ENCODE assay signal across 8 cellular contexts in genomic region chr16:68328151-68328859, GRCh38. TPM values are rescaled to one million over a fixed set of nuclear protein-coding genes. Genes with fewer than 3 reads are reported as not detected.
DNase-seq lines count a peak whose midpoint lies in the region; ATAC-seq and TF ChIP-seq lines count a peak whose summit lies in the region.

No MANE protein-coding gene starts in this region.

- no peaks in the 10 kb centered on the region for H3K9me3 ChIP-seq in naive thymus-derived CD4-positive, alpha-beta T cell (ENCODE audit: control insufficient read depth in 2 of 3, low read length in 3 of 3)

- no peak overlapping the region for H3K4me3 ChIP-seq in BJ (ENCODE audit: low read depth, low read length)
- no peak overlapping the region for H3K4me3 ChIP-seq in naive thymus-derived CD4-positive, alpha-beta T cell (ENCODE audit: low read length)

- DNase-seq in BJ (ENCODE audit: low read depth) = peak; percentile 19
- DNase-seq in GM19240 (ENCODE audit: insufficient read length, low spot score) = peak; percentile 94
- DNase-seq in KBM-7 = peak; percentile 90
- DNase-seq in OCI-M1 (lab: John Stamatoyannopoulos, UW) = peak; percentile 78
- DNase-seq in activated T-cell treated with anti-CD3 and anti-CD28 coated beads for 48 hours (ENCODE audit: low read depth) = peak; percentile 67
- peak; percentile 52 to 81 (median 77) for DNase-seq in naive thymus-derived CD4-positive, alpha-beta T cell
- peak; percentile 67 to 89 for DNase-seq in stimulated activated effector memory CD8-positive, alpha-beta T cell treated with anti-CD3 and anti-CD28 coated beads, Interleukin-12 subunit alpha, Interleukin-12 subunit beta, amount 100 ng/mL, for 72 hours (ENCODE audit: low spot score in 2 of 2)

- peaks cover 16 to 28% (median 19%) of the 10 kb centered on the region in 7 donors for H3K4me1 Mint-ChIP-seq in naive thymus-derived CD4-positive, alpha-beta T cell
- peaks cover 21% of the 10 kb centered on the region for H3K4me1 Mint-ChIP-seq in stimulated activated effector memory CD8-positive, alpha-beta T cell treated with anti-CD3 and anti-CD28 coated beads, Interleukin-12 subunit alpha, Interleukin-12 subunit beta, amount 100 ng/mL, for 72 hours

- H3K4me3 Mint-ChIP-seq in naive thymus-derived CD4-positive, alpha-beta T cell = no peak overlapping the region
- H3K4me3 Mint-ChIP-seq in stimulated activated effector memory CD8-positive, alpha-beta T cell treated with anti-CD3 and anti-CD28 coated beads, Interleukin-12 subunit alpha, Interleukin-12 subunit beta, amount 100 ng/mL, for 72 hours = no peak overlapping the region

- peaks cover 5% of the 10 kb centered on the region for H3K36me3 ChIP-seq in BJ (ENCODE audit: control insufficient read depth, insufficient read depth, low read length)
- H3K36me3 ChIP-seq in naive thymus-derived CD4-positive, alpha-beta T cell (ENCODE audit: control insufficient read depth in 2 of 3, insufficient read depth in 3 of 3, low read length in 3 of 3) = peaks cover 0 to 41% (median 8%) of the 10 kb centered on the region in 3 experiments

- H3K27me3 ChIP-seq in BJ (ENCODE audit: control insufficient read depth, insufficient read depth, low read length) = no peaks in the 10 kb centered on the region
- no peaks in the 10 kb centered on the region for H3K27me3 ChIP-seq in naive thymus-derived CD4-positive, alpha-beta T cell (ENCODE audit: control insufficient read depth in 2 of 2, insufficient read depth in 2 of 2, low read length in 2 of 2)

- H3K9me3 Mint-ChIP-seq in naive thymus-derived CD4-positive, alpha-beta T cell = no peaks in the 10 kb centered on the region
- no peaks in the 10 kb centered on the region for H3K9me3 Mint-ChIP-seq in stimulated activated effector memory CD8-positive, alpha-beta T cell treated with anti-CD3 and anti-CD28 coated beads, Interleukin-12 subunit alpha, Interleukin-12 subunit beta, amount 100 ng/mL, for 72 hours

- peaks cover 0 to 16% of the 10 kb centered on the region in 2 donors for H3K4me1 ChIP-seq in naive thymus-derived CD4-positive, alpha-beta T cell (ENCODE audit: control insufficient read depth in 2 of 2, insufficient read depth in 2 of 2, low read length in 2 of 2)

- intact Hi-C loops in naive thymus-derived CD4-positive, alpha-beta T cell (cut with micrococcal nuclease) = loop anchor here (1.0 to 5.0 kb wide), 7 partner anchors 17 to 234 kb away; partner anchors contain the start of genes PRMT7 (in 1 of the 2) and SLC7A6OS (in 1 of the 2)

- no peak overlapping the region for H3K27ac ChIP-seq in naive thymus-derived CD4-positive, alpha-beta T cell (ENCODE audit: low read depth, low read length)

- ATAC-seq in esophagus mucosa = peak; percentile 94
- ATAC-seq in naive thymus-derived CD4-positive, alpha-beta T cell = peak; percentile 99
- ATAC-seq in stimulated activated effector memory CD8-positive, alpha-beta T cell treated with anti-CD3 and anti-CD28 coated beads, Interleukin-12 subunit alpha, Interleukin-12 subunit beta, amount 100 ng/mL, for 72 hours = peak; percentile 98

- H3K27me3 Mint-ChIP-seq in naive thymus-derived CD4-positive, alpha-beta T cell = no peaks in the 10 kb centered on the region

- H3K36me3 Mint-ChIP-seq in naive thymus-derived CD4-positive, alpha-beta T cell = peaks cover 0 to 23% (median 13%) of the 10 kb centered on the region in 5 donors
- peaks cover 91% of the 10 kb centered on the region for H3K36me3 Mint-ChIP-seq in stimulated activated effector memory CD8-positive, alpha-beta T cell treated with anti-CD3 and anti-CD28 coated beads, Interleukin-12 subunit alpha, Interleukin-12 subunit beta, amount 100 ng/mL, for 72 hours

- TF ChIP-seq CTCF in BJ (IDR thresholded peaks at IDR 0.05; ENCODE audit: insufficient read depth, low read depth, low read length) = peak; percentile 94

- CTCF ChIA-PET in BJ (lab: Yijun Ruan, JAX) = interaction anchor here (0.5 to 13.5 kb wide), 29 partner anchors 9 to 534 kb away, joined by 3 to 310 read pairs (median 4); partner anchors contain the start of genes PLA2G15, PRMT7, SLC7A6 and SLC7A6OS
- CTCF ChIA-PET in naive thymus-derived CD4-positive, alpha-beta T cell (lab: Charles Lee) = interaction anchor here (0.6 to 8.2 kb wide), 23 partner anchors 9 to 206 kb away, joined by 3 to 224 read pairs (median 4); partner anchors contain the start of genes PRMT7, SLC7A6 and SLC7A6OS

- in situ Hi-C loops in KBM-7 (cut with MboI; ENCODE audit: low pct_unique_long_range_greater_than_20kb, low sequenced_read_pairs) = loop anchor here (10.0 kb wide), 1 partner anchor 64 kb away; the partner anchor contains the start of gene SLC7A6

- H3K27ac Mint-ChIP-seq in naive thymus-derived CD4-positive, alpha-beta T cell = peak overlapping the region in 4 of 9 donors; percentile 0 to 57 (median 9)
- H3K27ac Mint-ChIP-seq in stimulated activated effector memory CD8-positive, alpha-beta T cell treated with anti-CD3 and anti-CD28 coated beads, Interleukin-12 subunit alpha, Interleukin-12 subunit beta, amount 100 ng/mL, for 72 hours = peak overlapping the region; percentile 40

- POLR2A ChIA-PET in BJ (lab: Charles Lee) = interaction anchor here (0.6 kb wide), 1 partner anchor 69 kb away, joined by 9 read pairs; no protein-coding TSS in a partner anchor
- POLR2A ChIA-PET in naive thymus-derived CD4-positive, alpha-beta T cell (lab: Charles Lee) = interaction anchor here (0.8 to 6.0 kb wide), 6 partner anchors 9 to 71 kb away, joined by 3 to 68 read pairs (median 5); partner anchors contain the start of genes PRMT7, SLC7A6 and SLC7A6OS

RNA-seq across cellular contexts. Expression of gene PRMT7, which starts 17.5 kb away (rescaled TPM):
- polyA plus RNA-seq in BJ (2011; rRNA removed) = 24.0 and 40.0 TPM in 2 replicates
- 21.3 and 41.6 TPM in 2 replicates for polyA minus RNA-seq in BJ (2011; rRNA and poly(A)+ RNA removed)
- 14.8 TPM for total RNA-seq in esophagus mucosa
- total RNA-seq in naive thymus-derived CD4-positive, alpha-beta T cell = 10 to 100 TPM; 60.8 to 95.1 (median 89.4) TPM
- polyA plus RNA-seq in naive thymus-derived CD4-positive, alpha-beta T cell = 10 to 100 TPM; 42.5 to 47.6 TPM

RNA-seq across cellular contexts. Expression of gene SLC7A6OS, which starts 17.6 kb away (rescaled TPM):
- 5.3 and 6.9 TPM in 2 replicates for polyA plus RNA-seq in BJ (2011; rRNA removed)
- 3.6 and 3.7 TPM in 2 replicates for polyA minus RNA-seq in BJ (2011; rRNA and poly(A)+ RNA removed)
- 8.1 TPM for total RNA-seq in esophagus mucosa
- total RNA-seq in naive thymus-derived CD4-positive, alpha-beta T cell = 10 to 100 TPM; 31.4 to 50.3 (median 34.8) TPM
- polyA plus RNA-seq in naive thymus-derived CD4-positive, alpha-beta T cell = 10 to 100 TPM; 22.1 to 35.6 TPM

Comparison
In these comparisons a context has a peak if more than half of its experiments do, and no peak if none do; other contexts are left out.
1. DNase-seq: peak in every context shown above with its lines; median percentile 94 in GM19240; 90 in KBM-7; 78 in OCI-M1; 78 in stimulated activated effector memory CD8-positive, alpha-beta T cell treated with anti-CD3 and anti-CD28 coated beads, Interleukin-12 subunit alpha, Interleukin-12 subunit beta, amount 100 ng/mL, for 72 hours; 77 in naive thymus-derived CD4-positive, alpha-beta T cell; 67 in activated T-cell treated with anti-CD3 and anti-CD28 coated beads for 48 hours; 19 in BJ.